8 cellular contexts compared by ENCODE assay signal in the genomic region with DNA sequence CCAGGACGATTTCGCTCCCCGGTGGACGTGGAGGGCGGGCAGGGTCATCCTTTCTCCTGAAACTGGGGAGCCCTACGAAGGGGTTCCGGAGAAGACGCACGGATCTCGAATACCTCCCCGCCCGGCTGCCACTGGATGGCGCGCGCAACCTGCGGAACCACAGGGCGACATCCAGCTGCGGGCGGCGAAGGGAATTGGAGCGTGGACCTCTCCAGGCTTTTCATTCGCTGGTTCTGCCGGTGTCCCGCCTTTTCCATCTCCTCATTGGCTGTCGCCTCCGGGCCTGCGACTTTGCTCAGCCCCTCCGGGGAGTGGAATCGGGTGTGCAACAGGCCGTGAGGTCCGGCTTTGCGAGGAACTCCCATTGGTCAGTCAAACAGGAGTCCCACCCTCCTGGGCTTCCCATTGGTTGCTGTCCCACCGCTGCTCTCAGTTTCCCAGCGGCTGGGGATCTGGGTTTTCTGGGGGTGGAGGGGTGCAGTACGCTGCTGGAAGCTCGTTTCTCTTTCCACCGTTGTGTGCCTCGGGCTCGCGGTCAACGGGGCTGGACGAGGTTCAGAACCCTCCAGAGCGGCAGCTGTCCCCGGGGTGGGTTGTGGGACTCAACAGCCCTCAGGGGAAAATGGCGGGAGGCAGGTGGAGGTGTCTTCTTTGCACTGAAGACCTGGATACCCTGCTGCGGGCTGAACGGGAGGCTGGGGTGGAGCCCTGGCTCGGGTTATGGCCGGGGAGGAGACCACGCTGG. TPM values are rescaled to one million over a fixed set of nuclear protein-coding genes. Genes with fewer than 3 reads are reported as not detected.
DNase-seq lines count a peak whose midpoint lies in the region; ATAC-seq, FAIRE-seq and TF ChIP-seq lines count a peak whose summit lies in the region.

No MANE protein-coding gene starts in this region.

- WGBS in IMR-90 (ENCODE audit: extremely low coverage in 2 of 2, insufficient read length in 1 of 2), 2 experiments: 3% methylated on average over 21 of the region's 50 CpGs; no CpG with 5 or more reads in 1 of the 2 experiments
- WGBS in esophagus muscularis mucosa: under 1% methylated on average over 41 of the region's 50 CpGs

- H3K4ac ChIP-seq in IMR-90 (ENCODE audit: low read depth, low read length): peak overlapping the region; percentile 73

- H3K36me3 ChIP-seq in IMR-90 (ENCODE audit: control insufficient read depth, insufficient read depth, low read length): no peaks in the 10 kb centered on the region
- no peaks in the 10 kb centered on the region for H3K36me3 ChIP-seq in esophagus muscularis mucosa
- no peaks in the 10 kb centered on the region for H3K36me3 ChIP-seq in muscle layer of colon (ENCODE audit: insufficient read depth, low read length)

- POLR2A ChIA-PET in IMR-90 (lab: Charles Lee; ENCODE audit: unreplicated experiment): no interaction called here

- H2BK120ac ChIP-seq in IMR-90 (ENCODE audit: low read depth, low read length): peak overlapping the region; percentile 70

- peak; percentile 53 for DNase-seq in D721Med (ENCODE audit: insufficient read length, low spot score)
- peak; percentile 97 for DNase-seq in IMR-90
- DNase-seq in OCI-M2 (lab: John Stamatoyannopoulos, UW; ENCODE audit: unreplicated experiment): peak; percentile 14
- peak; percentile 94 for DNase-seq in activated T-cell treated with anti-CD3 and anti-CD28 coated beads, Interleukin-2, amount 50 U/mL, for 24 hours
- peak; percentile 98 for DNase-seq in esophagus muscularis mucosa (ENCODE audit: extremely low spot score)
- DNase-seq in stimulated activated CD8-positive, alpha-beta memory T cell treated with anti-CD3 and anti-CD28 coated beads, Interleukin-7, amount 100 ng/mL, for 1 hour (ENCODE audit: low read depth in 2 of 2): peak; percentile 76 to 79

- no TSS peak for BruUV-seq in IMR-90 (replicated peaks; lab: Mats Ljungman, UMichigan)

- no peaks in the 10 kb centered on the region for H3K9me1 ChIP-seq in IMR-90 (ENCODE audit: insufficient read depth, low read length)

- peak overlapping the region; percentile 63 to 96 for H4K8ac ChIP-seq in IMR-90 (ENCODE audit: low read depth in 2 of 2, low read length in 2 of 2)

- CTCF ChIA-PET in IMR-90 (lab: Yijun Ruan, JAX): no interaction called here

- H3K4me1 ChIP-seq in IMR-90 (ENCODE audit: control insufficient read depth, insufficient read depth, low read length) (no peaks in the 10 kb centered on the region), esophagus muscularis mucosa (peaks cover 5 to 13% (median 11%) of the 10 kb centered on the region in 4 donors), muscle layer of colon (ENCODE audit: insufficient read depth, low read length) (no peaks in the 10 kb centered on the region)

- peak overlapping the region; percentile 86 for H3K9ac ChIP-seq in IMR-90 (ENCODE audit: low read depth, low read length)
- H3K9ac ChIP-seq in muscle layer of colon (ENCODE audit: low read length): peak overlapping the region; percentile 19

- peak overlapping the region; percentile 88 for H3K4me2 ChIP-seq in IMR-90 (ENCODE audit: low read depth, low read length)

- no peaks in the 10 kb centered on the region for H4K20me1 ChIP-seq in IMR-90 (ENCODE audit: insufficient read depth, low read length)

- TF ChIP-seq RAD21 in IMR-90 (IDR thresholded peaks at IDR 0.05; ENCODE audit: low read length): peak; percentile 71

- no peaks in the 10 kb centered on the region for H3K27me3 ChIP-seq in IMR-90 (ENCODE audit: control insufficient read depth, insufficient read depth, low read length)
- H3K27me3 ChIP-seq in esophagus muscularis mucosa: peaks cover 0 to 7% (median 0%) of the 10 kb centered on the region in 4 donors
- H3K27me3 ChIP-seq in muscle layer of colon (ENCODE audit: control insufficient read depth in 1 of 2, insufficient read depth in 2 of 2, low read length in 2 of 2): no peaks in the 10 kb centered on the region

- TF ChIP-seq POLR2A in IMR-90 (IDR thresholded peaks at IDR 0.05; ENCODE audit: low read depth, low read length) (no peak), esophagus muscularis mucosa (IDR thresholded peaks at IDR 0.05; ENCODE audit: low read depth) (no peak)

- peak overlapping the region; percentile 83 for H3K14ac ChIP-seq in IMR-90 (replicated peaks; ENCODE audit: low read depth, low read length)

- no peaks in the 10 kb centered on the region for H3K79me1 ChIP-seq in IMR-90 (ENCODE audit: low read depth in 1 of 2, low read length in 2 of 2)

- dilution Hi-C loops in IMR-90 (cut with HindIII; ENCODE audit: low sequenced_read_pairs, unreplicated experiment): no loop called here

- no peaks in the 10 kb centered on the region for H3K27me3 Mint-ChIP-seq in activated T-cell treated with anti-CD3 and anti-CD28 coated beads, Interleukin-2, amount 50 U/mL, for 24 hours

- H3K4me1 Mint-ChIP-seq in activated T-cell treated with anti-CD3 and anti-CD28 coated beads, Interleukin-2, amount 50 U/mL, for 24 hours (ENCODE audit: low read depth): peaks cover 14% of the 10 kb centered on the region

- peak overlapping the region; percentile 88 for H3K27ac Mint-ChIP-seq in activated T-cell treated with anti-CD3 and anti-CD28 coated beads, Interleukin-2, amount 50 U/mL, for 24 hours

- no peak overlapping the region for H2AK5ac ChIP-seq in IMR-90 (ENCODE audit: low read depth, low read length)

- peak overlapping the region; percentile 40 for H2BK5ac ChIP-seq in IMR-90 (ENCODE audit: low read depth, low read length, poor library complexity, severe bottlenecking)

- H2AFZ ChIP-seq in IMR-90 (replicated peaks; ENCODE audit: low read length, poor library complexity): peak overlapping the region; percentile 94

- in situ Hi-C loops in IMR-90 (cut with MboI; ENCODE audit: low sequenced_read_pairs): loop anchor here (10.0 to 25.0 kb wide), 2 partner anchors 596 to 763 kb away; a partner anchor contains a TSS

- H3K23ac ChIP-seq in IMR-90 (ENCODE audit: low read depth, low read length): 0 out of 2 replicates have a peak overlapping the region, but pooled peaks have one; percentile 67

- H3K18ac ChIP-seq in IMR-90 (ENCODE audit: low read depth, low read length): peak overlapping the region; percentile 26; the same call in 1 of the 2 replicates

- H3K36me3 Mint-ChIP-seq in activated T-cell treated with anti-CD3 and anti-CD28 coated beads, Interleukin-2, amount 50 U/mL, for 24 hours (ENCODE audit: low read depth): peaks cover 3% of the 10 kb centered on the region

- no peak for FAIRE-seq in D721Med (lab: Jason Lieb, UNC)

- H3K9me3 Mint-ChIP-seq in activated T-cell treated with anti-CD3 and anti-CD28 coated beads, Interleukin-2, amount 50 U/mL, for 24 hours: peaks cover 8% of the 10 kb centered on the region

- TF ChIP-seq CTCF in D721Med (IDR thresholded peaks at IDR 0.05; ENCODE audit: insufficient read depth, missing control alignments) (peak; percentile 41), IMR-90 (conservative IDR thresholded peaks at IDR 0.05; ENCODE audit: low read depth, low read length) (peak; percentile 64), esophagus muscularis mucosa (IDR thresholded peaks at IDR 0.05) (peak; percentile 64 to 82 (median 74))

- no peak overlapping the region for H2BK20ac ChIP-seq in IMR-90 (ENCODE audit: low read depth, low read length)

- H2AK9ac ChIP-seq in IMR-90 (replicated peaks; ENCODE audit: low read depth, low read length, poor library complexity): peak overlapping the region; percentile 33

- H3K4me3 Mint-ChIP-seq in activated T-cell treated with anti-CD3 and anti-CD28 coated beads, Interleukin-2, amount 50 U/mL, for 24 hours: peak overlapping the region; percentile 89

- no peak overlapping the region for H2BK15ac ChIP-seq in IMR-90 (ENCODE audit: low read depth, low read length)

- intact Hi-C loops in IMR-90 (cut with micrococcal nuclease) (loop anchor here (5.0 to 10.0 kb wide), 2 partner anchors 598 to 686 kb away; no protein-coding TSS in a partner anchor), esophagus muscularis mucosa (cut with DNase I) (no loop called here)

- 0 out of 2 replicates have a peak overlapping the region, but pooled peaks have one; percentile 47 for H4K91ac ChIP-seq in IMR-90 (ENCODE audit: insufficient read depth, low read depth, low read length)

- peak overlapping the region; percentile 69 for H3K4me3 ChIP-seq in IMR-90 (ENCODE audit: insufficient read depth, low read depth, low read length)
- peak overlapping the region; percentile 61 to 71 (median 62) for H3K4me3 ChIP-seq in esophagus muscularis mucosa
- peak overlapping the region; percentile 78 to 82 for H3K4me3 ChIP-seq in muscle layer of colon (ENCODE audit: low read depth in 1 of 2, low read length in 2 of 2)

- H3K9me3 ChIP-seq in IMR-90 (ENCODE audit: control insufficient read depth, insufficient read depth, low read length) (peaks cover 3% of the 10 kb centered on the region), esophagus muscularis mucosa (peaks cover 0 to 11% (median 6%) of the 10 kb centered on the region in 4 donors), muscle layer of colon (ENCODE audit: low read length) (peaks cover 5% of the 10 kb centered on the region)

- TF ChIP-seq EP300 in esophagus muscularis mucosa (IDR thresholded peaks at IDR 0.05): no peak

- H3K56ac ChIP-seq in IMR-90 (ENCODE audit: extremely low read depth, insufficient read depth, low read length): peak overlapping the region; percentile 52

- H3K27ac ChIP-seq in IMR-90 (ENCODE audit: insufficient read depth, low read length) (peak overlapping the region; percentile 61), esophagus muscularis mucosa (replicated peaks in 1 of 4) (peak overlapping the region; percentile 59 to 70 (median 66)), muscle layer of colon (ENCODE audit: low read depth, low read length) (peak overlapping the region; percentile 84)

- H4K5ac ChIP-seq in IMR-90 (ENCODE audit: low read depth, low read length): peak overlapping the region; percentile 85

- ATAC-seq in GM21526 (IDR thresholded peaks at IDR 0.05; ENCODE audit: low FRiP score, unreplicated experiment): peak; percentile 93
- peak; percentile 100 for ATAC-seq in IMR-90 (ENCODE audit: low read depth)

TF ChIP-seq in IMR-90, 13 proteins besides CTCF, POLR2A, EP300 and RAD21 (continues in another document):
- TF ChIP-seq RCOR1 (IDR thresholded peaks at IDR 0.05; ENCODE audit: insufficient replicate concordance, low read length): no peak
- TF ChIP-seq SMC3 (IDR thresholded peaks at IDR 0.05; ENCODE audit: low read depth, low read length): peak; percentile 44
- no peak for TF ChIP-seq FOS (IDR thresholded peaks at IDR 0.05; ENCODE audit: low read depth, low read length)
- no peak for TF ChIP-seq RFX5 (IDR thresholded peaks at IDR 0.05; ENCODE audit: low read depth, low read length)
- TF ChIP-seq MAZ (IDR thresholded peaks at IDR 0.05; ENCODE audit: borderline replicate concordance, low read depth, low read length): peak; percentile 75; the same call in 1 of the 2 replicates

RNA-seq across cellular contexts. Expression of a gene that starts 14.5 kb away (rescaled TPM):
- total RNA-seq in IMR-90 (2012; rRNA removed) (not detected in 2 replicates), esophagus muscularis mucosa (not detected)
- polyA plus RNA-seq in IMR-90 (2012; rRNA removed): not detected in 2 replicates
- not detected in 2 replicates for polyA plus RNA-seq in IMR-90 (2012; cell fraction: cytosol; rRNA removed)
- polyA plus RNA-seq in IMR-90 (2012; cell fraction: nucleus; rRNA removed; ENCODE audit: low replicate concordance): not detected in 2 replicates

RNA-seq across cellular contexts. Expression of a gene that starts 55.3 kb away (rescaled TPM):
- total RNA-seq in IMR-90 (2012; rRNA removed) (not detected in 2 replicates), esophagus muscularis mucosa (not detected)
- polyA plus RNA-seq in IMR-90 (2012; rRNA removed): not detected in 2 replicates
- polyA plus RNA-seq in IMR-90 (2012; cell fraction: cytosol; rRNA removed): not detected in 2 replicates
- polyA plus RNA-seq in IMR-90 (2012; cell fraction: nucleus; rRNA removed; ENCODE audit: low replicate concordance): not detected in 2 replicates

Comparison
In these comparisons a context has a peak if more than half of its experiments do, and no peak if none do; other contexts are left out.
1. Peak in every context shown above with its lines: DNase-seq, ATAC-seq, H3K4me3 ChIP-seq and H3K27ac ChIP-seq.
2. DNase-seq: peak in every context shown above with its lines; median percentile 98 in esophagus muscularis mucosa; 97 in IMR-90; 94 in activated T-cell treated with anti-CD3 and anti-CD28 coated beads, Interleukin-2, amount 50 U/mL, for 24 hours; 78 in stimulated activated CD8-positive, alpha-beta memory T cell treated with anti-CD3 and anti-CD28 coated beads, Interleukin-7, amount 100 ng/mL, for 1 hour; 53 in D721Med; 14 in OCI-M2.